ENCODE assay signal across 8 cellular contexts in genomic region chr9:83706703-83707517, GRCh38. TPM values are rescaled to one million over a fixed set of nuclear protein-coding genes. Genes with fewer than 3 reads are reported as not detected.
DNase-seq lines count a peak whose midpoint lies in the region; FAIRE-seq and TF ChIP-seq lines count a peak whose summit lies in the region.

No MANE protein-coding gene starts in this region.

- no peak for DNase-seq in H54 (ENCODE audit: insufficient read length, low spot score)
- DNase-seq in M059J (ENCODE audit: low read depth), result peak; percentile 33
- peak; percentile 73 for DNase-seq in activated CD4-positive, alpha-beta T cell treated with anti-CD3 and anti-CD28 coated beads for 48 hours
- peak; percentile 79 for DNase-seq in dermis blood vessel endothelial cell
- peak; percentile 57 to 67 for DNase-seq in lung microvascular endothelial cell (ENCODE audit: low read depth in 2 of 2)
- peak; percentile 54 for DNase-seq in stimulated activated CD8-positive, alpha-beta memory T cell treated with anti-CD3 and anti-CD28 coated beads, Interleukin-12 subunit alpha, Interleukin-12 subunit beta, amount 100 ng/mL, for 4 hours (ENCODE audit: low read depth)
- no peak for DNase-seq in cerebellum (ENCODE audit: low spot score)

- H3K4me3 ChIP-seq in GM08714 (ENCODE audit: low read length), result peak overlapping the region; percentile 82

- peak; percentile 34; the same call in 1 of the 2 replicates for TF ChIP-seq POLR2A in H54 (IDR thresholded peaks at IDR 0.05; ENCODE audit: low read depth, low read length)

- FAIRE-seq in H54 (lab: Jason Lieb, UNC), result no peak

RNA-seq across cellular contexts. Expression of gene UBQLN1, which starts 0.8 kb away (rescaled TPM):
- 115 and 165 TPM in 2 replicates for total RNA-seq in M059J (2014; rRNA removed; shearing (Covaris generic))
- total RNA-seq in dermis blood vessel endothelial cell (140 and 180 TPM in 2 replicates), lung microvascular endothelial cell (69.5 and 120 TPM in 2 replicates), cerebellum (140 TPM)

Comparison
In these comparisons a context has a peak if more than half of its experiments do, and no peak if none do; other contexts are left out.
1. DNase-seq: peak in M059J (single experiment), activated CD4-positive, alpha-beta T cell treated with anti-CD3 and anti-CD28 coated beads for 48 hours (single experiment), dermis blood vessel endothelial cell (single experiment), lung microvascular endothelial cell (2 of 2) and stimulated activated CD8-positive, alpha-beta memory T cell treated with anti-CD3 and anti-CD28 coated beads, Interleukin-12 subunit alpha, Interleukin-12 subunit beta, amount 100 ng/mL, for 4 hours (single experiment); none in H54 (single experiment) and cerebellum (single experiment).